Comparison of ENCODE assay signal across 20 cellular contexts in the genomic region with DNA sequence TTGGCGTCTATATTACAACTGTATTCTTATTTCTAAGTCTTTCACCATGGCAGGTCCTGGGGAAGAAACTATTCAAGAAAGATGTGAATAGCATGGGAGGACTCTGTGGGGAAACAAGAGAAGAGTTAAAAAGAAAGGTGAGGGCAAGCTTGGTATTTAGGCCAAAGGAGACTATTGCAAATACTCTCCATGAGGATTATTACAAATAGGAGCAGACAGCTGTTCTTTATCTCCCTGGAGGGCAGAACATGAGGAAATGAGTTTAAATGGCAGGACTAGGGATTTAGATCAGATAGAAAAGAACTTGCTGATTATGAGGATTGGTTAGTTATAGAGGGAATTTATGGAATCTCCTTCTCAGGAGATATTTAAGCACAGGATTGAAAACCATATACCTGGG.
A peak's percentile ranks its signal among the peaks of the same experiment; 100 is the strongest.
DNase-seq lines count a peak whose midpoint lies in the region; TF ChIP-seq lines count a peak whose summit lies in the region.
"Had no signal": no experiment of that assay in that cellular context is flagged by ENCODE, and none has a peak within 500 bp of the region (broad histone marks: within the 10 kb centered on the region; RNA-seq: fewer than 3 reads in every experiment).

No MANE protein-coding gene starts in this region.

- H2BK5ac ChIP-seq in neuronal stem cell (ENCODE audit: low read length): no peak overlapping the region

- 0 out of 2 replicates have a peak overlapping the region, but pooled peaks have one; percentile 10 for H2AFZ ChIP-seq in Loucy (ENCODE audit: low read length)
- H2AFZ ChIP-seq in neuronal stem cell (ENCODE audit: low read length): no peak overlapping the region

- no peaks in the 10 kb centered on the region for H3K36me3 ChIP-seq in Loucy (ENCODE audit: insufficient read depth, low read length)
- H3K36me3 ChIP-seq in adrenal gland (replicated peaks in 1 of 2): peaks cover 0 to 9% of the 10 kb centered on the region in 2 donors
- peaks cover 0 to 26% (median 9%) of the 10 kb centered on the region in 6 donors for H3K36me3 ChIP-seq in spleen
- no peaks in the 10 kb centered on the region for H3K36me3 ChIP-seq in testis (ENCODE audit: low read depth, missing control alignments)
- peaks cover 0 to 31% (median 11%) of the 10 kb centered on the region in 4 donors for H3K36me3 ChIP-seq in sigmoid colon
- H3K36me3 ChIP-seq in neuronal stem cell (replicated peaks in 1 of 2; ENCODE audit: control insufficient read depth in 2 of 2, insufficient read depth in 2 of 2, low read length in 2 of 2): no peaks in the 10 kb centered on the region
- H3K36me3 ChIP-seq: thyroid gland had no signal

- H3K4me3 ChIP-seq in Loucy (ENCODE audit: low read length, poor library complexity, severe bottlenecking): no peak overlapping the region
- H3K4me3 ChIP-seq in adrenal gland: no peak overlapping the region
- H3K4me3 ChIP-seq in spleen: no peak overlapping the region
- no peak overlapping the region for H3K4me3 ChIP-seq in testis
- no peak overlapping the region for H3K4me3 ChIP-seq in sigmoid colon
- H3K4me3 ChIP-seq in neuronal stem cell (ENCODE audit: low read length in 2 of 2): no peak overlapping the region
- H3K4me3 ChIP-seq: K562, thyroid gland had no signal

- H2BK120ac ChIP-seq in neuronal stem cell (ENCODE audit: low read depth, low read length): no peak overlapping the region

- H3K9me3 Mint-ChIP-seq in immature natural killer cell: no peaks in the 10 kb centered on the region
- H3K9me3 Mint-ChIP-seq: CD8-positive, alpha-beta T cell had no signal

- H2AK5ac ChIP-seq in neuronal stem cell (ENCODE audit: low read depth, low read length): no peak overlapping the region

- TF ChIP-seq POLR2A in adrenal gland (IDR thresholded peaks at IDR 0.05) (no peak), spleen (IDR thresholded peaks at IDR 0.05) (no peak), testis (IDR thresholded peaks at IDR 0.05) (no peak), sigmoid colon (IDR thresholded peaks at IDR 0.05) (no peak)

- TF ChIP-seq EP300 in sigmoid colon (IDR thresholded peaks at IDR 0.05): no peak

- H3K9me2 ChIP-seq in Loucy (replicated peaks; ENCODE audit: low read depth, low read length): no peaks in the 10 kb centered on the region

- WGBS in adrenal gland, 4 donors: 96 to 100% (median 98%) methylated on average over 1 of the region's 1 CpG
- 86 to 94% (median 90%) methylated on average over 1 of the region's 1 CpG for WGBS in spleen, 5 donors
- WGBS in testis, 2 donors: 86 to 97% methylated on average over 1 of the region's 1 CpG
- WGBS in sigmoid colon, 2 donors: 83 to 90% methylated on average over 1 of the region's 1 CpG
- no CpG with 5 or more reads among the region's 1 CpG for WGBS in neuronal stem cell (ENCODE audit: extremely low coverage in 2 of 2, insufficient read length in 2 of 2, insufficient replicate concordance in 1 of 2), 2 donors

- H3K14ac ChIP-seq in neuronal stem cell (ENCODE audit: low read length): no peak overlapping the region

- no peak overlapping the region for H3K23ac ChIP-seq in neuronal stem cell (ENCODE audit: low read depth, low read length, poor library complexity)

- H3K27ac ChIP-seq in adrenal gland (peak overlapping the region in 3 of 5 donors; percentile 6 to 91 (median 89)), spleen (peak overlapping the region in 5 of 8 donors; percentile 46 to 82 (median 72)), testis (no peak overlapping the region), sigmoid colon (peak overlapping the region in 2 of 4 donors; percentile 20 to 38), neuronal stem cell (replicated peaks; ENCODE audit: low read length) (no peak overlapping the region)

- H3K36me3 Mint-ChIP-seq in immature natural killer cell: peaks cover 66 to 82% (median 76%) of the 10 kb centered on the region in 3 donors

- H3K4me1 Mint-ChIP-seq in immature natural killer cell: peaks cover 89 to 100% of the 10 kb centered on the region in 2 donors

- no peaks in the 10 kb centered on the region for H3K79me1 ChIP-seq in neuronal stem cell (ENCODE audit: low read depth, low read length)

- intact Hi-C loops in adrenal gland (cut with DNase I): no loop called here
- intact Hi-C loops in spleen (cut with DNase I; ENCODE audit: low total_unique reads): no loop called here
- intact Hi-C loops in testis (cut with DNase I; ENCODE audit: low total_unique reads): no loop called here
- intact Hi-C loops in sigmoid colon (cut with DNase I): no loop called here

- H4K91ac ChIP-seq in neuronal stem cell (ENCODE audit: low read depth, low read length, poor library complexity): no peak overlapping the region

- H3K9me3 ChIP-seq in Loucy (ENCODE audit: insufficient read depth, low read depth, low read length) (no peaks in the 10 kb centered on the region), adrenal gland (replicated peaks in 1 of 3) (no peaks in the 10 kb centered on the region), spleen (no peaks in the 10 kb centered on the region), testis (no peaks in the 10 kb centered on the region), sigmoid colon (no peaks in the 10 kb centered on the region), neuronal stem cell (replicated peaks in 1 of 2; ENCODE audit: control insufficient read depth in 2 of 2, insufficient read depth in 1 of 2, low read depth in 1 of 2, low read length in 2 of 2) (no peaks in the 10 kb centered on the region)
- H3K9me3 ChIP-seq: thyroid gland had no signal

- H3K9ac ChIP-seq in Loucy (ENCODE audit: low read depth, low read length, poor library complexity, severe bottlenecking) (no peak overlapping the region), neuronal stem cell (ENCODE audit: low read depth, low read length, poor library complexity) (no peak overlapping the region)

- peaks cover 16 to 49% (median 31%) of the 10 kb centered on the region in 3 donors for H3K27me3 Mint-ChIP-seq in immature natural killer cell (ENCODE audit: low read depth in 3 of 3)

- H3K79me2 ChIP-seq in Loucy (ENCODE audit: insufficient read depth, low read length): no peaks in the 10 kb centered on the region

- H3K4me1 ChIP-seq in Loucy (ENCODE audit: insufficient read depth, low read length, poor library complexity, severe bottlenecking) (peaks cover 30% of the 10 kb centered on the region), adrenal gland (replicated peaks in 1 of 2) (peaks cover 18 to 73% of the 10 kb centered on the region in 2 donors), spleen (peaks cover 36 to 92% (median 63%) of the 10 kb centered on the region in 6 donors), testis (peaks cover 3% of the 10 kb centered on the region), sigmoid colon (peaks cover 0 to 33% (median 31%) of the 10 kb centered on the region in 4 donors), neuronal stem cell (ENCODE audit: control insufficient read depth in 2 of 2, insufficient read depth in 1 of 2, low read depth in 1 of 2, low read length in 2 of 2) (peaks cover 22 to 24% of the 10 kb centered on the region in 2 donors)

- H4K8ac ChIP-seq in neuronal stem cell (ENCODE audit: low read depth, low read length): no peak overlapping the region

- TF ChIP-seq CTCF in Loucy (conservative IDR thresholded peaks at IDR 0.05; ENCODE audit: low read length) (no peak), adrenal gland (IDR thresholded peaks at IDR 0.05) (no peak), spleen (IDR thresholded peaks at IDR 0.05 in 8 of 11, conservative IDR thresholded peaks at IDR 0.05 in 3 of 11) (no peak), testis (IDR thresholded peaks at IDR 0.05) (no peak), sigmoid colon (IDR thresholded peaks at IDR 0.05) (no peak)

- peaks cover 6% of the 10 kb centered on the region; the same call in 1 of the 2 replicates for H3F3A ChIP-seq in Loucy (ENCODE audit: low read depth)

- no peak overlapping the region for H2BK12ac ChIP-seq in neuronal stem cell (ENCODE audit: low read length)

- DNase-seq in adrenal gland: no peak
- DNase-seq in immature natural killer cell: no peak
- no peak for DNase-seq in spleen
- DNase-seq in testis: no peak
- DNase-seq in sigmoid colon: no peak
- DNase-seq in neuronal stem cell (ENCODE audit: low spot score): no peak
- DNase-seq: activated gamma-delta T cell treated with Interleukin-2 at 50 U/mL for 16 hours; caudate nucleus; CD8-positive, alpha-beta T cell; DND-41; erythroblast; head of caudate nucleus; left ventricle myocardium superior; NCI-H748 treated with DMSO at 0.1 percent for 48 hours; occipital lobe; retina; T-helper 2 cell; thyroid gland had no signal

- H3K27me3 ChIP-seq in Loucy (ENCODE audit: insufficient read depth, low read length, poor library complexity, severe bottlenecking) (no peaks in the 10 kb centered on the region), adrenal gland (no peaks in the 10 kb centered on the region), spleen (replicated peaks in 1 of 7) (no peaks in the 10 kb centered on the region), testis (no peaks in the 10 kb centered on the region), sigmoid colon (no peaks in the 10 kb centered on the region), neuronal stem cell (ENCODE audit: control insufficient read depth in 3 of 3, insufficient read depth in 3 of 3, low read depth in 1 of 3, low read length in 3 of 3) (no peaks in the 10 kb centered on the region)
- H3K27me3 ChIP-seq: thyroid gland had no signal

- H3K18ac ChIP-seq in neuronal stem cell (ENCODE audit: low read length): no peak overlapping the region

- H3K4me3 Mint-ChIP-seq in immature natural killer cell: peak overlapping the region in 1 of 5 donors; percentile 5
- H3K4me3 Mint-ChIP-seq: CD8-positive, alpha-beta T cell had no signal

- H3K27ac Mint-ChIP-seq in immature natural killer cell: peak overlapping the region; percentile 87 to 95 (median 90)

- H3K4ac ChIP-seq in neuronal stem cell (ENCODE audit: low read length): no peak overlapping the region

- H4K20me1 ChIP-seq in Loucy (ENCODE audit: insufficient read depth, low read length, poor library complexity, severe bottlenecking): no peaks in the 10 kb centered on the region

- no peak overlapping the region for H3K4me2 ChIP-seq in Loucy (ENCODE audit: low read depth, low read length, poor library complexity, severe bottlenecking)
- no peak overlapping the region for H3K4me2 ChIP-seq in neuronal stem cell (ENCODE audit: insufficient read depth, low read length, poor library complexity, severe bottlenecking)

- H2BK15ac ChIP-seq in neuronal stem cell (ENCODE audit: low read length): no peak overlapping the region

Comparison
In these comparisons a context has a peak if more than half of its experiments do, and no peak if none do; other contexts are left out.
1. H3K27ac ChIP-seq: peak in adrenal gland (3 of 5) and spleen (5 of 8); none in testis (0 of 2) and neuronal stem cell (single experiment).